Comparison of ENCODE assay signal across 1 cellular context in genomic region chr2:98702127-98702802, GRCh38.
TF ChIP-seq lines count a peak whose summit lies in the region.

No MANE protein-coding gene starts in this region.

TF ChIP-seq in HepG2, 621 proteins besides CTCF, POLR2A, EP300 and RAD21 (continued from another document and continues in another):
- TF ChIP-seq RERE (CRISPR knock-in tag; IDR thresholded peaks at IDR 0.05; ENCODE audit: low read depth): peak; percentile 57; the same call in 1 of the 2 replicates
- TF ChIP-seq ZBTB46 (CRISPR knock-in tag; IDR thresholded peaks at IDR 0.05; ENCODE audit: borderline replicate concordance): no peak
- peak; percentile 64 to 66; a peak in 3 of 4 replicates for TF ChIP-seq HMGXB4 (CRISPR knock-in tag; IDR thresholded peaks at IDR 0.05; ENCODE audit: borderline replicate concordance in 1 of 2, low read depth in 1 of 2)
- TF ChIP-seq ZNF549 (CRISPR knock-in tag; IDR thresholded peaks at IDR 0.05): peak; percentile 86; the same call in 1 of the 2 replicates
- peak; percentile 83; the same call in 1 of the 2 replicates for TF ChIP-seq KDM1A (CRISPR knock-in tag; IDR thresholded peaks at IDR 0.05)
- TF ChIP-seq ZSCAN9 (CRISPR knock-in tag; IDR thresholded peaks at IDR 0.05; ENCODE audit: borderline replicate concordance): peak; percentile 80
- no peak for TF ChIP-seq EHMT2 (IDR thresholded peaks at IDR 0.05; ENCODE audit: borderline replicate concordance, low read depth, low read length)
- TF ChIP-seq GRHL1 (CRISPR knock-in tag; conservative IDR thresholded peaks at IDR 0.05): no peak
- TF ChIP-seq SMAD1 (CRISPR knock-in tag; IDR thresholded peaks at IDR 0.05; ENCODE audit: borderline replicate concordance, low read depth): peak; percentile 98
- TF ChIP-seq SUZ12 (IDR thresholded peaks at IDR 0.05; ENCODE audit: low read depth, low read length): no peak
- peak; percentile 95 for TF ChIP-seq KDM3A (CRISPR knock-in tag; IDR thresholded peaks at IDR 0.05; ENCODE audit: low read depth)
- TF ChIP-seq ZNF660 (CRISPR knock-in tag; IDR thresholded peaks at IDR 0.05; ENCODE audit: borderline replicate concordance, low read depth): no peak
- TF ChIP-seq ERF (CRISPR knock-in tag; IDR thresholded peaks at IDR 0.05): peak; percentile 78
- TF ChIP-seq HDAC6 (IDR thresholded peaks at IDR 0.05; ENCODE audit: low read depth, low read length): no peak
- TF ChIP-seq TFDP1 (CRISPR knock-in tag; IDR thresholded peaks at IDR 0.05; ENCODE audit: borderline replicate concordance): peak; percentile 84; the same call in 1 of the 2 replicates
- peak; percentile 85 for TF ChIP-seq ZNF609 (CRISPR knock-in tag; IDR thresholded peaks at IDR 0.05; ENCODE audit: borderline replicate concordance)
- TF ChIP-seq ZNF556 (CRISPR knock-in tag; IDR thresholded peaks at IDR 0.05; ENCODE audit: borderline replicate concordance): peak; percentile 75; the same call in 1 of the 2 replicates
- peak; percentile 80; the same call in 1 of the 2 replicates for TF ChIP-seq ATF2 (CRISPR knock-in tag; IDR thresholded peaks at IDR 0.05)
- no peak; the same call in 1 of the 2 replicates for TF ChIP-seq ZHX2 (IDR thresholded peaks at IDR 0.05; ENCODE audit: low read depth)
- TF ChIP-seq ZHX2 (CRISPR knock-in tag; IDR thresholded peaks at IDR 0.05; ENCODE audit: borderline replicate concordance): no peak
- peak; percentile 66; the same call in 1 of the 2 replicates for TF ChIP-seq KLF6 (CRISPR knock-in tag; IDR thresholded peaks at IDR 0.05)
- no peak for TF ChIP-seq SOX6 (IDR thresholded peaks at IDR 0.05)
- peak; percentile 66 for TF ChIP-seq SOX6 (CRISPR knock-in tag; IDR thresholded peaks at IDR 0.05)
- 0 out of 2 replicates have a peak, but pooled peaks have one; percentile 44 for TF ChIP-seq HMG20A (CRISPR knock-in tag; IDR thresholded peaks at IDR 0.05; ENCODE audit: borderline replicate concordance)
- TF ChIP-seq MXD4 (CRISPR knock-in tag; IDR thresholded peaks at IDR 0.05): peak; percentile 65; the same call in 1 of the 2 replicates
